In the genomic region with DNA sequence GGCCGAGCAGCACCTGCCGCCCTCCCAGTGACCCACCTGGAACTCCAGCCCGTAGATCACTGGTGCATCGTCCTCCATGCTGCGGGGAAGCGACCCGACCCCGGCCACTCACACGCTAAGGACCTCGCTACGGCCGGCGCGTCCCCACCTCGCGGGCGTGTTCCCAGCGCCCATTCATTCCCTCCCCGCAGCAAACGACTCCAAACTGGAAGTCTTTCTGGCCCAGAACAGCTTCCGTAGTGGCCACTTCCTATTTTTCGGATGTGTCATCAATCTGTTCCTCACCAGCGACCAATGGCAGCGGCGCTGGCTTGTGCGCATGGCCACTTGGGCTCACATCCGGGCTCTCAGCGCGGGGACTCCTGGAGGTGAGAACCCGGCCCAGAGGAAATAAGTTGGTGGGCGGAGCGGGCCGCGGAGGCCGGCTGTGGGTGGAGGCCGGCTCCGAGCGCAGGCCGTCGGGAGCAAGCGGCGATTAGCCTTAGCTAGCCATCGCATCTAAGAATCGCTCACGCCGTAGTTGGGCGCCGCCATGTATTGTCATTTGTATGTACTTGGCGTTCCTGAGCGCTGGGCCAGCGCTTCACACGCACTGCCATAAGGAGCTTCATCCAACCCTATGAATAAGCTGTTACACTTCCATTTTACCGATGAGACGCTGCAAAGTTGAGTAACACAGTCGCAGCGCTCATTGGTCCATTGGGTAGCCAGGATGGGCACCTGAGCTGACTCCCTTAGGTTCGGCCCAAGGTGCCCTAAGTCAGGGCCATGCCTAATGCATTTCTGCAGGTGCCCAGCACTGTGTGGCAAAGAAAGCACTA, we compare ENCODE assay signal across 1 cellular context.
TF ChIP-seq lines count a peak whose summit lies in the region.

A gene (minus strand): TSS at position 207 of the 821 bp plus-strand sequence. CDS start 129 bp downstream, at position 78.

TF ChIP-seq in HepG2, 621 proteins besides CTCF, POLR2A, EP300 and RAD21 (continued from another document and continues in another):
- TF ChIP-seq, protein P1, sequence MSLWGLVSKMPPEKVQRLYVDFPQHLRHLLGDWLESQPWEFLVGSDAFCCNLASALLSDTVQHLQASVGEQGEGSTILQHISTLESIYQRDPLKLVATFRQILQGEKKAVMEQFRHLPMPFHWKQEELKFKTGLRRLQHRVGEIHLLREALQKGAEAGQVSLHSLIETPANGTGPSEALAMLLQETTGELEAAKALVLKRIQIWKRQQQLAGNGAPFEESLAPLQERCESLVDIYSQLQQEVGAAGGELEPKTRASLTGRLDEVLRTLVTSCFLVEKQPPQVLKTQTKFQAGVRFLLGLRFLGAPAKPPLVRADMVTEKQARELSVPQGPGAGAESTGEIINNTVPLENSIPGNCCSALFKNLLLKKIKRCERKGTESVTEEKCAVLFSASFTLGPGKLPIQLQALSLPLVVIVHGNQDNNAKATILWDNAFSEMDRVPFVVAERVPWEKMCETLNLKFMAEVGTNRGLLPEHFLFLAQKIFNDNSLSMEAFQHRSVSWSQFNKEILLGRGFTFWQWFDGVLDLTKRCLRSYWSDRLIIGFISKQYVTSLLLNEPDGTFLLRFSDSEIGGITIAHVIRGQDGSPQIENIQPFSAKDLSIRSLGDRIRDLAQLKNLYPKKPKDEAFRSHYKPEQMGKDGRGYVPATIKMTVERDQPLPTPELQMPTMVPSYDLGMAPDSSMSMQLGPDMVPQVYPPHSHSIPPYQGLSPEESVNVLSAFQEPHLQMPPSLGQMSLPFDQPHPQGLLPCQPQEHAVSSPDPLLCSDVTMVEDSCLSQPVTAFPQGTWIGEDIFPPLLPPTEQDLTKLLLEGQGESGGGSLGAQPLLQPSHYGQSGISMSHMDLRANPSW (CRISPR knock-in tag; IDR thresholded peaks at IDR 0.05; ENCODE audit: borderline replicate concordance) = peak; percentile 62; the same call in 1 of the 2 replicates
- TF ChIP-seq, protein P2, sequence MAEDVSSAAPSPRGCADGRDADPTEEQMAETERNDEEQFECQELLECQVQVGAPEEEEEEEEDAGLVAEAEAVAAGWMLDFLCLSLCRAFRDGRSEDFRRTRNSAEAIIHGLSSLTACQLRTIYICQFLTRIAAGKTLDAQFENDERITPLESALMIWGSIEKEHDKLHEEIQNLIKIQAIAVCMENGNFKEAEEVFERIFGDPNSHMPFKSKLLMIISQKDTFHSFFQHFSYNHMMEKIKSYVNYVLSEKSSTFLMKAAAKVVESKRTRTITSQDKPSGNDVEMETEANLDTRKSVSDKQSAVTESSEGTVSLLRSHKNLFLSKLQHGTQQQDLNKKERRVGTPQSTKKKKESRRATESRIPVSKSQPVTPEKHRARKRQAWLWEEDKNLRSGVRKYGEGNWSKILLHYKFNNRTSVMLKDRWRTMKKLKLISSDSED (CRISPR knock-in tag; IDR thresholded peaks at IDR 0.05) = no peak
- peak; percentile 28; the same call in 1 of the 2 replicates for TF ChIP-seq HOXA9 (CRISPR knock-in tag; IDR thresholded peaks at IDR 0.05; ENCODE audit: borderline replicate concordance)
- TF ChIP-seq ZNF367 (CRISPR knock-in tag; IDR thresholded peaks at IDR 0.05; ENCODE audit: borderline replicate concordance) = no peak
- TF ChIP-seq, protein P3, sequence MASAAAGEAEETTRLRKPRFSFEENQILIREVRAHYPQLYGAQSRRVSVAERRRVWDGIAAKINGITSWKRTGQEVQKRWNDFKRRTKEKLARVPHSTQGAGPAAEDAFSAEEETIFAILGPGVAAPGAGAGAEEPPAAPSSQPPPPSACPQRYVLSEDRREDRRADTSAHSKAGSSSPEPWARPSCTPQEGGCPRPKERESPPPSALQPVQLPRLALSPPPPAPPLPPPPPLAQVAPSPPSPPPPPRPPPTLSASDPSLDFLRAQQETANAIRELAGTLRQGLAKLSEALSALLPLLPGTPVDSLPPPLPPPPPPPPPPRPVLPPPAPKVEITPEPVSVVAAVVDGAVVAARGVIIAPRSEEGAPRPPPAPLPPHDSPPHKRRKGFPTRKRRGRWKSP (CRISPR knock-in tag; IDR thresholded peaks at IDR 0.05) = peak; percentile 74; the same call in 1 of the 2 replicates
- TF ChIP-seq SIX1 (CRISPR knock-in tag; IDR thresholded peaks at IDR 0.05; ENCODE audit: borderline replicate concordance) = peak; percentile 67
- TF ChIP-seq, protein P4, sequence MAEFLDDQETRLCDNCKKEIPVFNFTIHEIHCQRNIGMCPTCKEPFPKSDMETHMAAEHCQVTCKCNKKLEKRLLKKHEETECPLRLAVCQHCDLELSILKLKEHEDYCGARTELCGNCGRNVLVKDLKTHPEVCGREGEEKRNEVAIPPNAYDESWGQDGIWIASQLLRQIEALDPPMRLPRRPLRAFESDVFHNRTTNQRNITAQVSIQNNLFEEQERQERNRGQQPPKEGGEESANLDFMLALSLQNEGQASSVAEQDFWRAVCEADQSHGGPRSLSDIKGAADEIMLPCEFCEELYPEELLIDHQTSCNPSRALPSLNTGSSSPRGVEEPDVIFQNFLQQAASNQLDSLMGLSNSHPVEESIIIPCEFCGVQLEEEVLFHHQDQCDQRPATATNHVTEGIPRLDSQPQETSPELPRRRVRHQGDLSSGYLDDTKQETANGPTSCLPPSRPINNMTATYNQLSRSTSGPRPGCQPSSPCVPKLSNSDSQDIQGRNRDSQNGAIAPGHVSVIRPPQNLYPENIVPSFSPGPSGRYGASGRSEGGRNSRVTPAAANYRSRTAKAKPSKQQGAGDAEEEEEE (CRISPR knock-in tag; IDR thresholded peaks at IDR 0.05; ENCODE audit: borderline replicate concordance) = no peak
- TF ChIP-seq, protein P5, sequence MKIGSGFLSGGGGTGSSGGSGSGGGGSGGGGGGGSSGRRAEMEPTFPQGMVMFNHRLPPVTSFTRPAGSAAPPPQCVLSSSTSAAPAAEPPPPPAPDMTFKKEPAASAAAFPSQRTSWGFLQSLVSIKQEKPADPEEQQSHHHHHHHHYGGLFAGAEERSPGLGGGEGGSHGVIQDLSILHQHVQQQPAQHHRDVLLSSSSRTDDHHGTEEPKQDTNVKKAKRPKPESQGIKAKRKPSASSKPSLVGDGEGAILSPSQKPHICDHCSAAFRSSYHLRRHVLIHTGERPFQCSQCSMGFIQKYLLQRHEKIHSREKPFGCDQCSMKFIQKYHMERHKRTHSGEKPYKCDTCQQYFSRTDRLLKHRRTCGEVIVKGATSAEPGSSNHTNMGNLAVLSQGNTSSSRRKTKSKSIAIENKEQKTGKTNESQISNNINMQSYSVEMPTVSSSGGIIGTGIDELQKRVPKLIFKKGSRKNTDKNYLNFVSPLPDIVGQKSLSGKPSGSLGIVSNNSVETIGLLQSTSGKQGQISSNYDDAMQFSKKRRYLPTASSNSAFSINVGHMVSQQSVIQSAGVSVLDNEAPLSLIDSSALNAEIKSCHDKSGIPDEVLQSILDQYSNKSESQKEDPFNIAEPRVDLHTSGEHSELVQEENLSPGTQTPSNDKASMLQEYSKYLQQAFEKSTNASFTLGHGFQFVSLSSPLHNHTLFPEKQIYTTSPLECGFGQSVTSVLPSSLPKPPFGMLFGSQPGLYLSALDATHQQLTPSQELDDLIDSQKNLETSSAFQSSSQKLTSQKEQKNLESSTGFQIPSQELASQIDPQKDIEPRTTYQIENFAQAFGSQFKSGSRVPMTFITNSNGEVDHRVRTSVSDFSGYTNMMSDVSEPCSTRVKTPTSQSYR (CRISPR knock-in tag; IDR thresholded peaks at IDR 0.05; ENCODE audit: borderline replicate concordance) = peak; percentile 50
- TF ChIP-seq ONECUT2 (CRISPR knock-in tag; IDR thresholded peaks at IDR 0.05) = no peak
- TF ChIP-seq, protein P6, sequence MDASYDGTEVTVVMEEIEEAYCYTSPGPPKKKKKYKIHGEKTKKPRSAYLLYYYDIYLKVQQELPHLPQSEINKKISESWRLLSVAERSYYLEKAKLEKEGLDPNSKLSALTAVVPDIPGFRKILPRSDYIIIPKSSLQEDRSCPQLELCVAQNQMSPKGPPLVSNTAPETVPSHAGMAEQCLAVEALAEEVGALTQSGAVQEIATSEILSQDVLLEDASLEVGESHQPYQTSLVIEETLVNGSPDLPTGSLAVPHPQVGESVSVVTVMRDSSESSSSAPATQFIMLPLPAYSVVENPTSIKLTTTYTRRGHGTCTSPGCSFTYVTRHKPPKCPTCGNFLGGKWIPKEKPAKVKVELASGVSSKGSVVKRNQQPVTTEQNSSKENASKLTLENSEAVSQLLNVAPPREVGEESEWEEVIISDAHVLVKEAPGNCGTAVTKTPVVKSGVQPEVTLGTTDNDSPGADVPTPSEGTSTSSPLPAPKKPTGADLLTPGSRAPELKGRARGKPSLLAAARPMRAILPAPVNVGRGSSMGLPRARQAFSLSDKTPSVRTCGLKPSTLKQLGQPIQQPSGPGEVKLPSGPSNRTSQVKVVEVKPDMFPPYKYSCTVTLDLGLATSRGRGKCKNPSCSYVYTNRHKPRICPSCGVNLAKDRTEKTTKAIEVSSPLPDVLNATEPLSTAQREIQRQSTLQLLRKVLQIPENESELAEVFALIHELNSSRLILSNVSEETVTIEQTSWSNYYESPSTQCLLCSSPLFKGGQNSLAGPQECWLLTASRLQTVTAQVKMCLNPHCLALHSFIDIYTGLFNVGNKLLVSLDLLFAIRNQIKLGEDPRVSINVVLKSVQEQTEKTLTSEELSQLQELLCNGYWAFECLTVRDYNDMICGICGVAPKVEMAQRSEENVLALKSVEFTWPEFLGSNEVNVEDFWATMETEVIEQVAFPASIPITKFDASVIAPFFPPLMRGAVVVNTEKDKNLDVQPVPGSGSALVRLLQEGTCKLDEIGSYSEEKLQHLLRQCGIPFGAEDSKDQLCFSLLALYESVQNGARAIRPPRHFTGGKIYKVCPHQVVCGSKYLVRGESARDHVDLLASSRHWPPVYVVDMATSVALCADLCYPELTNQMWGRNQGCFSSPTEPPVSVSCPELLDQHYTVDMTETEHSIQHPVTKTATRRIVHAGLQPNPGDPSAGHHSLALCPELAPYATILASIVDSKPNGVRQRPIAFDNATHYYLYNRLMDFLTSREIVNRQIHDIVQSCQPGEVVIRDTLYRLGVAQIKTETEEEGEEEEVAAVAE (CRISPR knock-in tag; IDR thresholded peaks at IDR 0.05; ENCODE audit: borderline replicate concordance) = peak; percentile 72; the same call in 1 of the 2 replicates
- peak; percentile 25 for TF ChIP-seq TAF15 (IDR thresholded peaks at IDR 0.05; ENCODE audit: low read depth, low read length, poor library complexity, severe bottlenecking)
- no peak for TF ChIP-seq NR3C1 (CRISPR knock-in tag; IDR thresholded peaks at IDR 0.05)
- TF ChIP-seq, protein P7, sequence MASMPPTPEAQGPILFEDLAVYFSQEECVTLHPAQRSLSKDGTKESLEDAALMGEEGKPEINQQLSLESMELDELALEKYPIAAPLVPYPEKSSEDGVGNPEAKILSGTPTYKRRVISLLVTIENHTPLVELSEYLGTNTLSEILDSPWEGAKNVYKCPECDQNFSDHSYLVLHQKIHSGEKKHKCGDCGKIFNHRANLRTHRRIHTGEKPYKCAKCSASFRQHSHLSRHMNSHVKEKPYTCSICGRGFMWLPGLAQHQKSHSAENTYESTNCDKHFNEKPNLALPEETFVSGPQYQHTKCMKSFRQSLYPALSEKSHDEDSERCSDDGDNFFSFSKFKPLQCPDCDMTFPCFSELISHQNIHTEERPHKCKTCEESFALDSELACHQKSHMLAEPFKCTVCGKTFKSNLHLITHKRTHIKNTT (CRISPR knock-in tag; IDR thresholded peaks at IDR 0.05) = no peak
- peak; percentile 92 for TF ChIP-seq SMYD3 (CRISPR knock-in tag; IDR thresholded peaks at IDR 0.05)
- TF ChIP-seq, protein P8, sequence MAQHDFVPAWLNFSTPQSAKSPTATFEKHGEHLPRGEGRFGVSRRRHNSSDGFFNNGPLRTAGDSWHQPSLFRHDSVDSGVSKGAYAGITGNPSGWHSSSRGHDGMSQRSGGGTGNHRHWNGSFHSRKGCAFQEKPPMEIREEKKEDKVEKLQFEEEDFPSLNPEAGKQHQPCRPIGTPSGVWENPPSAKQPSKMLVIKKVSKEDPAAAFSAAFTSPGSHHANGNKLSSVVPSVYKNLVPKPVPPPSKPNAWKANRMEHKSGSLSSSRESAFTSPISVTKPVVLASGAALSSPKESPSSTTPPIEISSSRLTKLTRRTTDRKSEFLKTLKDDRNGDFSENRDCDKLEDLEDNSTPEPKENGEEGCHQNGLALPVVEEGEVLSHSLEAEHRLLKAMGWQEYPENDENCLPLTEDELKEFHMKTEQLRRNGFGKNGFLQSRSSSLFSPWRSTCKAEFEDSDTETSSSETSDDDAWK (CRISPR knock-in tag; IDR thresholded peaks at IDR 0.05) = no peak
- TF ChIP-seq, protein P9, sequence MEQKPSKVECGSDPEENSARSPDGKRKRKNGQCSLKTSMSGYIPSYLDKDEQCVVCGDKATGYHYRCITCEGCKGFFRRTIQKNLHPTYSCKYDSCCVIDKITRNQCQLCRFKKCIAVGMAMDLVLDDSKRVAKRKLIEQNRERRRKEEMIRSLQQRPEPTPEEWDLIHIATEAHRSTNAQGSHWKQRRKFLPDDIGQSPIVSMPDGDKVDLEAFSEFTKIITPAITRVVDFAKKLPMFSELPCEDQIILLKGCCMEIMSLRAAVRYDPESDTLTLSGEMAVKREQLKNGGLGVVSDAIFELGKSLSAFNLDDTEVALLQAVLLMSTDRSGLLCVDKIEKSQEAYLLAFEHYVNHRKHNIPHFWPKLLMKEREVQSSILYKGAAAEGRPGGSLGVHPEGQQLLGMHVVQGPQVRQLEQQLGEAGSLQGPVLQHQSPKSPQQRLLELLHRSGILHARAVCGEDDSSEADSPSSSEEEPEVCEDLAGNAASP (CRISPR knock-in tag; IDR thresholded peaks at IDR 0.05; ENCODE audit: borderline replicate concordance) = peak; percentile 16; the same call in 1 of the 2 replicates
- 0 out of 2 replicates have a peak, but pooled peaks have one; percentile 46 for TF ChIP-seq SRF (IDR thresholded peaks at IDR 0.05; ENCODE audit: low read depth, low read length)
- peak; percentile 45 for TF ChIP-seq ZNF629 (CRISPR knock-in tag; conservative IDR thresholded peaks at IDR 0.05)
